8 cellular contexts compared by ENCODE assay signal in genomic region chr1:145885738-145886287, GRCh38. TPM values are rescaled to one million over a fixed set of nuclear protein-coding genes. Genes with fewer than 3 reads are reported as not detected.
DNase-seq lines count a peak whose midpoint lies in the region; ATAC-seq, FAIRE-seq and TF ChIP-seq lines count a peak whose summit lies in the region.

Gene ANKRD35, minus strand, starts transcription at chr1:145885866. Its CDS starts 108 bp downstream, at chr1:145885758.

- ATAC-seq in GM18505 (IDR thresholded peaks at IDR 0.05; ENCODE audit: unreplicated experiment) (peak; percentile 96), HG02884 (IDR thresholded peaks at IDR 0.05; ENCODE audit: unreplicated experiment) (peak; percentile 98)

- DNase-seq in NCI-H1694 treated with DMSO at 0.1 percent for 48 hours (lab: John Stamatoyannopoulos, UW), result peak; percentile 60
- DNase-seq in T-helper 22 cell (ENCODE audit: low read depth), result peak; percentile 76
- peak; percentile 62 to 88 for DNase-seq in ascending aorta (ENCODE audit: low spot score in 2 of 2)
- DNase-seq in hepatocyte (ENCODE audit: low spot score), result peak; percentile 90
- peak; percentile 61 for DNase-seq in renal cortical epithelial cell (ENCODE audit: low read depth)
- peak; percentile 86 for DNase-seq in urothelium cell line (ENCODE audit: low spot score)

- H3K27me3 ChIP-seq in ascending aorta, result no peaks in the 10 kb centered on the region
- peaks cover 20% of the 10 kb centered on the region for H3K27me3 ChIP-seq in hepatocyte

- H3K27ac ChIP-seq in ascending aorta (peak within 1 kb of the TSS; percentile 48 to 63), hepatocyte (no peak within 1 kb of the TSS)

- H4K20me1 ChIP-seq in hepatocyte (ENCODE audit: insufficient read depth, poor library complexity, severe bottlenecking), result no peaks in the 10 kb centered on the region

- H3K9me3 ChIP-seq in ascending aorta (no peaks in the 10 kb centered on the region), hepatocyte (ENCODE audit: low read depth) (no peaks in the 10 kb centered on the region)

- 7% methylated on average over 3 of the region's 36 CpGs for WGBS in hepatocyte (ENCODE audit: low lambda C conversion rate, missing lambda C conversion rate)

- no peaks in the 10 kb centered on the region for H3K79me2 ChIP-seq in hepatocyte

- peak within 1 kb of the TSS; percentile 73 for H2AFZ ChIP-seq in hepatocyte

- H3K36me3 ChIP-seq in ascending aorta (peaks cover 0 to 7% of the 10 kb centered on the region in 2 donors), hepatocyte (replicated peaks; ENCODE audit: insufficient read depth, low read depth) (no peaks in the 10 kb centered on the region)

- no peaks in the 10 kb centered on the region for H3K9me2 ChIP-seq in hepatocyte (replicated peaks; ENCODE audit: insufficient read depth)

- TF ChIP-seq POLR2A in GM18505 (IDR thresholded peaks at IDR 0.05; ENCODE audit: borderline replicate concordance, extremely low read depth, insufficient read depth, insufficient read length), result no peak

- FAIRE-seq in urothelium cell line (lab: Jason Lieb, UNC), result no peak

- H3K4me3 ChIP-seq in ascending aorta (peak within 1 kb of the TSS; percentile 69 to 70), hepatocyte (peak within 1 kb of the TSS; percentile 65)

- H3K4me2 ChIP-seq in hepatocyte, result peak within 1 kb of the TSS; percentile 85

- intact Hi-C loops in ascending aorta (cut with DNase I), result no loop called here

- TF ChIP-seq CTCF in ascending aorta (IDR thresholded peaks at IDR 0.05) (no peak), hepatocyte (IDR thresholded peaks at IDR 0.05; ENCODE audit: poor library complexity) (no peak)

- H3K4me1 ChIP-seq in ascending aorta (peaks cover 5 to 21% of the 10 kb centered on the region in 2 donors), hepatocyte (ENCODE audit: insufficient read depth) (peaks cover 4% of the 10 kb centered on the region)

RNA-seq across cellular contexts. Expression of gene ANKRD35, which starts in this region (rescaled TPM):
- total RNA-seq in ascending aorta (19.9 TPM), hepatocyte (0.43 and 0.76 TPM in 2 replicates), renal cortical epithelial cell (0.10 TPM in 1 of 2 replicates, not detected in the other)
- 2.2 and 2.4 TPM in 2 replicates for polyA plus RNA-seq in hepatocyte

Comparison
In these comparisons a context has a peak if more than half of its experiments do, and no peak if none do; other contexts are left out.
1. RNA of gene ANKRD35 (total RNA-seq): 19.9 TPM in ascending aorta (single experiment); 0.43 to 0.76 TPM in hepatocyte and 0.10 TPM in renal cortical epithelial cell; every median in the first group is over 10 times any median in the second.
2. Peak in DNase-seq in renal cortical epithelial cell; RNA of the gene not detected or under 1 TPM.
3. Peak in every context shown above with its lines, with median percentiles within 50 percentile points of each other: DNase-seq.